In the genomic region with DNA sequence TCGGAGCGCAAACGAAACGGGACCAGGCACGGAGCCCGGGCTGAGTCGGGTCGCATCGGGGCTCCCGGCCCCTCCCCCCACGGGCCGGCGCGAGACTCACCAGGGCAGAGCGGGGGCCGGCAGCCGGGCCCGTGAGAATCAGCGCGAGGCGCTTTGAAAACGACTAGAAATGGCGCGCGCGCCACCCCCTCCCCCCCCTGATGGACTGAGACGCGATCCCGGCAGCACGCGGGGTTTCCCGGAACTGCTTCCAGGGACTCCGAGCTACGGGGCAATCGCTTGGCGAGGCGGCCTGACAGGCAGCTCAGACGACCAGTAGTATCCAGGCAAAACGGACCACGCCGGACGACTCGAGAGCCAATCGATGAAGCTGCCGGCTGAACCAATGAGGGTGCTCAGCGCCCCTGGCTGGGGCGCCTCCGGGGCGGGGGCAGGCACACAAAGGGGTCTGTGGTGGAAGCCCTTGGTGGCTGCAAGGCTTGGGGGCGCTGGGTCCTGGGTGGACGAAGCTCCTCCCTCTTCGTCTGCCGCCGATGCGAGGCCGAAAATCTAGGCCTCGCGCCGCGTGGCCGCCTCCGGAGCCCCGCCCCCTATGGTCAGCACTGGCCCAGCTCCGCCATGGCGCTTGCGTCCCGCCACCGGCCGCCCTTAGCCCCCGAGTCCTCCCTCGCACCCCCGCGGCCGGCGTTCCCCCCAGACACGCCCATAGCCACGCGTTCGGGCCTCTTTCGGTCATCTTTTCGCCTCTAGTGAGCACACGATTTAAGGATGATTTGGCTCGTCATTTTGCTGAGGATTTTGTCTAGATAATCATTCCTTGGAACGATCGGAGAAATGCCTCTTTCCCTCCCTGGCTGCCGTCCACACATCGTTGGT, we compare ENCODE assay signal across 8 cellular contexts. TPM values are rescaled to one million over a fixed set of nuclear protein-coding genes. Genes with fewer than 3 reads are reported as not detected.
DNase-seq lines count a peak whose midpoint lies in the region; ATAC-seq, FAIRE-seq and TF ChIP-seq lines count a peak whose summit lies in the region.

HNRNPR (minus strand) TSS at position 174 of the 876 bp plus-strand sequence. CDS start 3,276 bp downstream, outside the sequence.

- H3K9ac ChIP-seq in HUES64 (ENCODE audit: low read depth, low read length) (peak within 1 kb of the TSS; percentile 98), OCI-LY1 (ENCODE audit: low read length) (peak within 1 kb of the TSS; percentile 94)

- ATAC-seq in GM21447 (IDR thresholded peaks at IDR 0.05; ENCODE audit: unreplicated experiment): peak; percentile 91

- TF ChIP-seq CTCF in OCI-LY1 (IDR thresholded peaks at IDR 0.05; ENCODE audit: low read length): no peak

- peak within 1 kb of the TSS; percentile 76; the same call in 1 of the 2 replicates for H2AFZ ChIP-seq in OCI-LY1 (ENCODE audit: low read length)

- H3K9me3 ChIP-seq in HUES64 (ENCODE audit: insufficient read depth, low read depth, low read length) (no peaks in the 10 kb centered on the region), OCI-LY1 (ENCODE audit: low read length) (no peaks in the 10 kb centered on the region), mesodermal cell (ENCODE audit: control insufficient read depth, low read length) (peaks cover 5% of the 10 kb centered on the region)

- H3F3A ChIP-seq in OCI-LY1 (ENCODE audit: insufficient read depth, low read length): no peaks in the 10 kb centered on the region

- WGBS in HUES64: under 1% methylated on average over 87 of the region's 87 CpGs
- 1% methylated on average over 57 to 74 of the region's 87 CpGs for WGBS in mesodermal cell (ENCODE audit: insufficient coverage in 2 of 2), 2 experiments

- DNase-seq in D341Med (ENCODE audit: low spot score): peak; percentile 97
- peak; percentile 99 for DNase-seq in activated CD8-positive, alpha-beta memory T cell treated with anti-CD3 and anti-CD28 coated beads, Interleukin-2, amount 50 U/mL, for 4 hours
- DNase-seq in stimulated activated CD8-positive, alpha-beta memory T cell treated with anti-CD3 and anti-CD28 coated beads, Interleukin-15, amount 100 ng/mL, for 4 hours (ENCODE audit: low read depth in 2 of 2): peak; percentile 98 to 99

- H3K4me1 ChIP-seq in HUES64 (ENCODE audit: insufficient read depth, low read length) (peaks cover 29% of the 10 kb centered on the region), OCI-LY1 (ENCODE audit: insufficient read depth, low read length, severe bottlenecking) (peaks cover 40% of the 10 kb centered on the region), mesodermal cell (ENCODE audit: control insufficient read depth, insufficient read depth, low read length, poor library complexity, severe bottlenecking) (peaks cover 11% of the 10 kb centered on the region)

- H3K4me2 ChIP-seq in OCI-LY1 (ENCODE audit: low read length): peak within 1 kb of the TSS; percentile 99

- H3K27me3 ChIP-seq in HUES64 (ENCODE audit: insufficient read depth, low read length): peaks cover 39% of the 10 kb centered on the region
- H3K27me3 ChIP-seq in OCI-LY1 (ENCODE audit: insufficient read depth, low read length): no peaks in the 10 kb centered on the region

- H3K36me3 ChIP-seq in HUES64 (ENCODE audit: insufficient read depth, low read length) (peaks cover 4% of the 10 kb centered on the region; the same call in 1 of the 2 replicates), OCI-LY1 (ENCODE audit: insufficient read depth, low read length) (peaks cover 16% of the 10 kb centered on the region; the same call in 1 of the 2 replicates), mesodermal cell (ENCODE audit: control insufficient read depth, insufficient read depth, low read length) (peaks cover 14% of the 10 kb centered on the region)

- peak within 1 kb of the TSS; percentile 93 for H3K27ac ChIP-seq in HUES64 (ENCODE audit: low read depth, low read length)
- H3K27ac ChIP-seq in OCI-LY1 (ENCODE audit: low read depth, low read length, poor library complexity, severe bottlenecking): peak within 1 kb of the TSS; percentile 70
- H3K27ac ChIP-seq in mesodermal cell (ENCODE audit: low read depth, low read length, severe bottlenecking): peak within 1 kb of the TSS; percentile 99

- H4K20me1 ChIP-seq in OCI-LY1 (ENCODE audit: insufficient read depth, low read length): peaks cover 6% of the 10 kb centered on the region; the same call in 1 of the 2 replicates

- H3K79me2 ChIP-seq in OCI-LY1 (ENCODE audit: insufficient read depth, low read length): peaks cover 44% of the 10 kb centered on the region

- peak within 1 kb of the TSS; percentile 92 for H3K4me3 ChIP-seq in HUES64 (ENCODE audit: low read length)
- H3K4me3 ChIP-seq in OCI-LY1 (ENCODE audit: low read depth, low read length, poor library complexity, severe bottlenecking): peak within 1 kb of the TSS; percentile 93
- peak within 1 kb of the TSS; percentile 88 for H3K4me3 ChIP-seq in mesodermal cell (ENCODE audit: extremely low read depth, insufficient read depth, low read length, poor library complexity, severe bottlenecking)

- no peaks in the 10 kb centered on the region for H3K9me2 ChIP-seq in OCI-LY1 (ENCODE audit: low read depth, low read length)

- peak; percentile 97 for FAIRE-seq in endometrium (lab: Jason Lieb, UNC)

RNA-seq across cellular contexts. Expression of gene HNRNPR, which starts in this region (rescaled TPM):
- polyA plus RNA-seq in HUES64 (2013, experiment 1 of 2): 182 TPM
- 192 TPM for polyA plus RNA-seq in HUES64 (2013, experiment 2 of 2)
- 129 TPM for polyA plus RNA-seq in mesodermal cell (2013, experiment 1 of 2)
- 145 TPM for polyA plus RNA-seq in mesodermal cell (2013, experiment 2 of 2)

Comparison
In these comparisons a context has a peak if more than half of its experiments do, and no peak if none do; other contexts are left out.
1. Peak in every context shown above with its lines: DNase-seq, ATAC-seq, H3K4me3 ChIP-seq and H3K27ac ChIP-seq.